Comparison of ENCODE assay signal across 9 cellular contexts in the genomic region with DNA sequence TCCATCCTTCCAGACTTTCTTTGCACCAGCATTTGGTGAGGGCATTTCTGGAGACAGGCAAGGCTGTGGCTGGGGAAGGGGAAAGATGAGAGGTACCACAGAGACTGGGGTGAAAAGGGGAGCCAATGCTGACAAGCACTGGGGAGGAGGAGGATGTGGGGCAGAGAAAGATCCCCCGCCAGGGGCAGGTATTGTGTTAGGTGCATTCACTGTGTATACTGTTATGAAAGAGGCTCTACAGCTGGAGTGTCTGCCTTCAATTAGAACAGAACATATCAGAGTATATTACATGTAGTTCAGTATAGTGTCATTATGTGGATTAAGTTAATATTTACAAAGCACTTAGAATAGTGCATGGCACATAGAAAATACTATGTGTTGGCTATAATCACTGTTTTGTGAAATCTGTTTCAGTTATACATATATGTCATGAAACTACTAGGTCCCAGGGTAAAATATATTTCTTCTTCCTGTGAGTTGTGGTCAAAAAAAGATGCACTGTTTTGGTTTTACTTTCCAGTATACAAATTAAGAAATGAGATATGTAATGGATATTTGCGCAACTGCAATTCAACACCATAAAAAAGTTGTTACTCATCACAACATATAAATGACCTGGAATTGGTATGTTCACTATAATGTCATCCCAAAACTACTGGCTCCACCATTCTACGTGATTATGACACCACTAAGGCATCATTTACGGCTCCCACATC. TPM values are rescaled to one million over a fixed set of nuclear protein-coding genes. Genes with fewer than 3 reads are reported as not detected.
DNase-seq lines count a peak whose midpoint lies in the region; ATAC-seq and TF ChIP-seq lines count a peak whose summit lies in the region.
"Had no signal": no experiment of that assay in that cellular context is flagged by ENCODE, and none has a peak within 500 bp of the region (broad histone marks: within the 10 kb centered on the region; RNA-seq: fewer than 3 reads in every experiment).

No MANE protein-coding gene starts in this region.

- H2BK12ac ChIP-seq in H9 (ENCODE audit: insufficient read length, low read depth, low read length), result no peak overlapping the region

- TF ChIP-seq CTCF in H9 (conservative IDR thresholded peaks at IDR 0.05) (no peak), OCI-LY7 (conservative IDR thresholded peaks at IDR 0.05; ENCODE audit: low read length) (no peak)

- H3K9me3 ChIP-seq in H9 (ENCODE audit: control insufficient read depth, low read depth, low read length) (no peaks in the 10 kb centered on the region), OCI-LY7 (ENCODE audit: low read length) (no peaks in the 10 kb centered on the region)

- no peaks in the 10 kb centered on the region for H3K27me3 Mint-ChIP-seq in H9 (ENCODE audit: low read depth)

- peaks cover 40% of the 10 kb centered on the region; the same call in 1 of the 2 replicates for H3K79me2 ChIP-seq in H9 (ENCODE audit: insufficient read depth, low read length)
- peaks cover 62% of the 10 kb centered on the region; the same call in 1 of the 2 replicates for H3K79me2 ChIP-seq in OCI-LY7 (ENCODE audit: insufficient read depth, low read depth, low read length)

- no peak overlapping the region for H2BK20ac ChIP-seq in H9 (ENCODE audit: low read depth, low read length, poor library complexity, severe bottlenecking)

- no peaks in the 10 kb centered on the region for H3K36me3 Mint-ChIP-seq in H9 (ENCODE audit: insufficient read depth in 1 of 3, low read depth in 3 of 3)

- no peak overlapping the region for H3T11ph ChIP-seq in H9 (ENCODE audit: low read length)

- no peak overlapping the region for H4K91ac ChIP-seq in H9 (ENCODE audit: insufficient read length, low read depth, low read length)

- H3K4me2 ChIP-seq in H9 (ENCODE audit: insufficient read depth, insufficient read length, low read length), result peak overlapping the region; percentile 69
- no peak overlapping the region for H3K4me2 ChIP-seq in OCI-LY7 (ENCODE audit: low read length)

- no peak overlapping the region for H3K4me3 Mint-ChIP-seq in H9

- H3K18ac ChIP-seq in H9 (ENCODE audit: insufficient read length, low read depth, low read length), result no peak overlapping the region

- no peak overlapping the region for H2BK15ac ChIP-seq in H9 (ENCODE audit: low read depth, low read length)

- H3K27ac Mint-ChIP-seq in H9, result 0 out of 7 replicates have a peak overlapping the region, but pooled peaks of 1 of the 3 experiments have one; percentile 9

- BruUV-seq in OCI-LY7 (replicated peaks; lab: Mats Ljungman, UMichigan), result no TSS peak

- no peaks in the 10 kb centered on the region for H3K9me3 Mint-ChIP-seq in H9

- H3K27me3 ChIP-seq in H9 (ENCODE audit: insufficient read depth, low read length), result no peaks in the 10 kb centered on the region

- no peak overlapping the region; the same call in 1 of the 2 replicates for H3K14ac ChIP-seq in H9 (ENCODE audit: insufficient read depth, low read length)

- peaks cover 8% of the 10 kb centered on the region; the same call in 1 of the 2 replicates for H3K4me1 ChIP-seq in H9 (ENCODE audit: insufficient read depth, low read length)
- peaks cover 14% of the 10 kb centered on the region for H3K4me1 ChIP-seq in OCI-LY7 (ENCODE audit: insufficient read depth, low read length, poor library complexity, severe bottlenecking)

- no peak overlapping the region for H3K4ac ChIP-seq in H9 (ENCODE audit: low read depth, low read length)

- no peaks in the 10 kb centered on the region for H3K36me3 ChIP-seq in OCI-LY7 (ENCODE audit: insufficient read depth, low read length)

- H3K56ac ChIP-seq in H9 (ENCODE audit: insufficient read length, low read depth, low read length), result no peak overlapping the region

- H3K27ac ChIP-seq in H9 (ENCODE audit: insufficient read length, low read depth, low read length), result no peak overlapping the region
- H3K27ac ChIP-seq in OCI-LY7 (ENCODE audit: low read depth, low read length, poor library complexity, severe bottlenecking), result no peak overlapping the region
- H3K27ac ChIP-seq: skin epidermis had no signal

- H2BK5ac ChIP-seq in H9 (ENCODE audit: insufficient read length, low read length), result no peak overlapping the region

- peaks cover 2% of the 10 kb centered on the region for H3K79me1 ChIP-seq in H9 (ENCODE audit: insufficient read depth, low read depth, low read length, poor library complexity, severe bottlenecking)

- H3K4me1 Mint-ChIP-seq in H9, result peaks cover 46 to 48% of the 10 kb centered on the region in 2 experiments

- no peaks in the 10 kb centered on the region for H4K20me1 ChIP-seq in H9 (ENCODE audit: control insufficient read depth, insufficient read depth, insufficient read length)
- H4K20me1 ChIP-seq in OCI-LY7 (ENCODE audit: insufficient read depth, low read length), result 0 out of 2 replicates have a peak, but pooled peaks cover 20% of the 10 kb centered on the region

- no peak overlapping the region for H3K23ac ChIP-seq in H9 (ENCODE audit: insufficient read length, low read depth, low read length)

- no peak overlapping the region for H3K4me3 ChIP-seq in OCI-LY7 (ENCODE audit: low read depth, low read length, poor library complexity, severe bottlenecking)
- H3K4me3 ChIP-seq: skin epidermis had no signal

- H2BK120ac ChIP-seq in H9 (ENCODE audit: low read depth, low read length, poor library complexity, severe bottlenecking), result no peak overlapping the region

- no peak overlapping the region for H4K8ac ChIP-seq in H9 (replicated peaks; ENCODE audit: insufficient read length, low read depth, low read length)

- H3K23me2 ChIP-seq in H9 (ENCODE audit: insufficient read length, low read depth, low read length, poor library complexity, severe bottlenecking), result no peaks in the 10 kb centered on the region

- H2AK5ac ChIP-seq in H9 (ENCODE audit: insufficient read length, low read length), result no peak overlapping the region

- CTCF ChIA-PET in OCI-LY7 (lab: Charles Lee; ENCODE audit: unreplicated experiment), result interaction anchor here (1.6 kb wide), 1 partner anchor 28 kb away, joined by 3 read pairs; no protein-coding TSS in a partner anchor

- H2AFZ ChIP-seq in H9 (ENCODE audit: low read length) (no peak overlapping the region), OCI-LY7 (ENCODE audit: low read length) (no peak overlapping the region)

- intact Hi-C loops in OCI-LY7 (cut with micrococcal nuclease; ENCODE audit: unreplicated experiment), result no loop called here

- ATAC-seq in GM18909 (IDR thresholded peaks at IDR 0.05; ENCODE audit: poor library complexity, unreplicated experiment), result peak; percentile 87
- ATAC-seq in HG03558 (IDR thresholded peaks at IDR 0.05; ENCODE audit: extremely low read depth, unreplicated experiment), result peak; percentile 55

- no peaks in the 10 kb centered on the region for H3K9me2 ChIP-seq in OCI-LY7 (ENCODE audit: insufficient read depth, low read length)

- WGBS in H9 (ENCODE audit: extremely low coverage, insufficient read length, low lambda C conversion rate), result no CpG with 5 or more reads among the region's 4 CpGs

- H4K5ac ChIP-seq in H9 (ENCODE audit: insufficient read length, low read depth, low read length), result no peak overlapping the region

- no peak for DNase-seq in H9
- DNase-seq in iris pigment epithelial cell (ENCODE audit: low read depth), result peak; percentile 47
- DNase-seq in OCI-LY7 (ENCODE audit: low spot score), result no peak
- no peak for DNase-seq in stimulated activated CD4-positive, alpha-beta T cell treated with anti-CD3 and anti-CD28 coated beads, Interleukin-12 subunit alpha, Interleukin-12 subunit beta, amount 100 ng/mL, for 4 hours
- DNase-seq in NCI-H1105 (lab: John Stamatoyannopoulos, UW), result no peak
- DNase-seq: KBM-7 had no signal

- H3K9ac ChIP-seq in H9 (ENCODE audit: extremely low read depth, insufficient read length, low read length), result no peak overlapping the region

- POLR2A ChIA-PET in OCI-LY7 (lab: Charles Lee), result interaction anchor here (0.9 kb wide), 1 partner anchor 168 kb away, joined by 4 read pairs; no protein-coding TSS in a partner anchor

RNA-seq across cellular contexts. Expression of a gene that starts 8.4 kb away (rescaled TPM):
- total RNA-seq in H9 (2021) (14.5 and 18.1 TPM in 2 replicates), OCI-LY7 (2022) (21.9 and 23.4 TPM in 2 replicates)
- total RNA-seq in OCI-LY7 (2014; rRNA removed; shearing (Covaris generic)), result 17.7 and 22.1 TPM in 2 replicates

RNA-seq across cellular contexts. Expression of a gene that starts 29.7 kb away (rescaled TPM):
- total RNA-seq in H9 (2021) (0.33 and 0.92 TPM in 2 replicates), OCI-LY7 (2022) (0.49 and 0.83 TPM in 2 replicates)
- total RNA-seq in OCI-LY7 (2014; rRNA removed; shearing (Covaris generic)), result 0.15 and 0.35 TPM in 2 replicates

RNA-seq across cellular contexts. Expression of a gene that starts 39.7 kb away (rescaled TPM):
- not detected in 2 replicates for total RNA-seq in H9 (2021)
- total RNA-seq in OCI-LY7 (2014; rRNA removed; shearing (Covaris generic)), result not detected in 2 replicates
- total RNA-seq in OCI-LY7 (2022), result not detected in 2 replicates

RNA-seq across cellular contexts. Expression of a gene that starts 52.0 kb away (rescaled TPM):
- total RNA-seq in H9 (2021) (6.4 and 7.0 TPM in 2 replicates), OCI-LY7 (2022) (15.3 and 16.9 TPM in 2 replicates)
- 3.3 and 6.8 TPM in 2 replicates for total RNA-seq in OCI-LY7 (2014; rRNA removed; shearing (Covaris generic))
